ENCODE assay signal across 1 cellular context in genomic region chr9:127449332-127449966, GRCh38.
TF ChIP-seq lines count a peak whose summit lies in the region.

No MANE protein-coding gene starts in this region.

TF ChIP-seq in K562, 482 proteins besides CTCF, POLR2A, EP300 and RAD21:
- TF ChIP-seq NR1H2 (CRISPR knock-in tag; IDR thresholded peaks at IDR 0.05), result 0 out of 2 replicates have a peak, but pooled peaks have one; percentile 31
- TF ChIP-seq TCFL5 (CRISPR knock-in tag; conservative IDR thresholded peaks at IDR 0.05), result no peak
- TF ChIP-seq RAD51 (IDR thresholded peaks at IDR 0.05; ENCODE audit: borderline replicate concordance, low read depth), result no peak
- TF ChIP-seq CCAR2 (IDR thresholded peaks at IDR 0.05; ENCODE audit: low read depth, low read length), result no peak
- TF ChIP-seq ZKSCAN8 (CRISPR knock-in tag; IDR thresholded peaks at IDR 0.05), result no peak
- TF ChIP-seq NFE2 (IDR thresholded peaks at IDR 0.05; ENCODE audit: low read depth), result no peak
- no peak for TF ChIP-seq POLR3A (IDR thresholded peaks at IDR 0.05; ENCODE audit: borderline replicate concordance, extremely low read depth, insufficient read depth, insufficient read length)
- no peak for TF ChIP-seq ZNF384 (IDR thresholded peaks at IDR 0.05; ENCODE audit: low read depth, low read length)
- peak; percentile 60 for TF ChIP-seq RFX1 (IDR thresholded peaks at IDR 0.05)
- TF ChIP-seq, protein P1, sequence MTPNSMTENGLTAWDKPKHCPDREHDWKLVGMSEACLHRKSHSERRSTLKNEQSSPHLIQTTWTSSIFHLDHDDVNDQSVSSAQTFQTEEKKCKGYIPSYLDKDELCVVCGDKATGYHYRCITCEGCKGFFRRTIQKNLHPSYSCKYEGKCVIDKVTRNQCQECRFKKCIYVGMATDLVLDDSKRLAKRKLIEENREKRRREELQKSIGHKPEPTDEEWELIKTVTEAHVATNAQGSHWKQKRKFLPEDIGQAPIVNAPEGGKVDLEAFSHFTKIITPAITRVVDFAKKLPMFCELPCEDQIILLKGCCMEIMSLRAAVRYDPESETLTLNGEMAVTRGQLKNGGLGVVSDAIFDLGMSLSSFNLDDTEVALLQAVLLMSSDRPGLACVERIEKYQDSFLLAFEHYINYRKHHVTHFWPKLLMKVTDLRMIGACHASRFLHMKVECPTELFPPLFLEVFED (CRISPR knock-in tag; conservative IDR thresholded peaks at IDR 0.05), result 0 out of 2 replicates have a peak, but pooled peaks have one; percentile 46
- TF ChIP-seq TRIM28 (IDR thresholded peaks at IDR 0.05), result no peak
- no peak; the same call in 1 of the 2 replicates for TF ChIP-seq ZNF764 (CRISPR knock-in tag; IDR thresholded peaks at IDR 0.05; ENCODE audit: low read depth)
- no peak for TF ChIP-seq ZNF124 (CRISPR knock-in tag; IDR thresholded peaks at IDR 0.05)
- no peak for TF ChIP-seq TGIF2 (CRISPR knock-in tag; IDR thresholded peaks at IDR 0.05)
- no peak for TF ChIP-seq ZNF324 (CRISPR knock-in tag; IDR thresholded peaks at IDR 0.05)
- peak; percentile 45; the same call in 1 of the 2 replicates for TF ChIP-seq ARID4B (CRISPR knock-in tag; IDR thresholded peaks at IDR 0.05)
- TF ChIP-seq ZNF592 (IDR thresholded peaks at IDR 0.05), result no peak
- no peak for TF ChIP-seq CBFB (CRISPR knock-in tag; IDR thresholded peaks at IDR 0.05)
- TF ChIP-seq TOE1 (IDR thresholded peaks at IDR 0.05; ENCODE audit: borderline replicate concordance), result no peak
- TF ChIP-seq TOE1 (CRISPR knock-in tag; IDR thresholded peaks at IDR 0.05; ENCODE audit: borderline replicate concordance, low read depth), result no peak
- TF ChIP-seq ZNF146 (CRISPR knock-in tag; IDR thresholded peaks at IDR 0.05; ENCODE audit: unreplicated experiment), result no peak
- no peak for TF ChIP-seq ZNF75A (CRISPR knock-in tag; IDR thresholded peaks at IDR 0.05)
- 0 out of 4 replicates have a peak, but pooled peaks of 1 of the 2 experiments have one; percentile 7 for TF ChIP-seq SIN3A (IDR thresholded peaks at IDR 0.05; ENCODE audit: borderline replicate concordance in 2 of 2, control insufficient read depth in 1 of 2, low read depth in 2 of 2, low read length in 2 of 2)
- TF ChIP-seq, protein P2, sequence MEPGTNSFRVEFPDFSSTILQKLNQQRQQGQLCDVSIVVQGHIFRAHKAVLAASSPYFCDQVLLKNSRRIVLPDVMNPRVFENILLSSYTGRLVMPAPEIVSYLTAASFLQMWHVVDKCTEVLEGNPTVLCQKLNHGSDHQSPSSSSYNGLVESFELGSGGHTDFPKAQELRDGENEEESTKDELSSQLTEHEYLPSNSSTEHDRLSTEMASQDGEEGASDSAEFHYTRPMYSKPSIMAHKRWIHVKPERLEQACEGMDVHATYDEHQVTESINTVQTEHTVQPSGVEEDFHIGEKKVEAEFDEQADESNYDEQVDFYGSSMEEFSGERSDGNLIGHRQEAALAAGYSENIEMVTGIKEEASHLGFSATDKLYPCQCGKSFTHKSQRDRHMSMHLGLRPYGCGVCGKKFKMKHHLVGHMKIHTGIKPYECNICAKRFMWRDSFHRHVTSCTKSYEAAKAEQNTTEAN (CRISPR knock-in tag; IDR thresholded peaks at IDR 0.05), result no peak
- TF ChIP-seq FOXJ3 (CRISPR knock-in tag; IDR thresholded peaks at IDR 0.05), result no peak
- no peak for TF ChIP-seq ZNF3 (CRISPR knock-in tag; IDR thresholded peaks at IDR 0.05)
- no peak for TF ChIP-seq RBFOX2 (IDR thresholded peaks at IDR 0.05; ENCODE audit: low read depth, low read length)
- peak; percentile 69; the same call in 1 of the 2 replicates for TF ChIP-seq HNRNPUL1 (IDR thresholded peaks at IDR 0.05; ENCODE audit: low read length)
- no peak for TF ChIP-seq ZNF644 (tag; IDR thresholded peaks at IDR 0.05; ENCODE audit: low read depth)
- no peak for TF ChIP-seq ZFX (CRISPR knock-in tag; IDR thresholded peaks at IDR 0.05)
- 0 out of 2 replicates have a peak, but pooled peaks have one; percentile 25 for TF ChIP-seq MBD2 (IDR thresholded peaks at IDR 0.05; ENCODE audit: borderline replicate concordance, low read depth)
- 0 out of 2 replicates have a peak, but pooled peaks have one; percentile 4 for TF ChIP-seq CEBPG (CRISPR knock-in tag; IDR thresholded peaks at IDR 0.05)
- no peak for TF ChIP-seq CEBPG (tag; conservative IDR thresholded peaks at IDR 0.05 in 1 of 2, IDR thresholded peaks at IDR 0.05 in 1 of 2)
- no peak for TF ChIP-seq GATAD2A (IDR thresholded peaks at IDR 0.05)
- TF ChIP-seq IRF1 (CRISPR knock-in tag; IDR thresholded peaks at IDR 0.05; ENCODE audit: borderline replicate concordance), result no peak
- TF ChIP-seq SIRT6 (IDR thresholded peaks at IDR 0.05; ENCODE audit: low read depth, low read length), result peak; percentile 83
- TF ChIP-seq BHLHE40 (IDR thresholded peaks at IDR 0.05; ENCODE audit: low read length), result no peak
- TF ChIP-seq HNRNPL (IDR thresholded peaks at IDR 0.05; ENCODE audit: low read depth, low read length), result no peak
- no peak for TF ChIP-seq DNMT1 (IDR thresholded peaks at IDR 0.05)
- TF ChIP-seq HNRNPK (IDR thresholded peaks at IDR 0.05; ENCODE audit: low read depth, low read length, poor library complexity, severe bottlenecking), result no peak
